In the genomic region with DNA sequence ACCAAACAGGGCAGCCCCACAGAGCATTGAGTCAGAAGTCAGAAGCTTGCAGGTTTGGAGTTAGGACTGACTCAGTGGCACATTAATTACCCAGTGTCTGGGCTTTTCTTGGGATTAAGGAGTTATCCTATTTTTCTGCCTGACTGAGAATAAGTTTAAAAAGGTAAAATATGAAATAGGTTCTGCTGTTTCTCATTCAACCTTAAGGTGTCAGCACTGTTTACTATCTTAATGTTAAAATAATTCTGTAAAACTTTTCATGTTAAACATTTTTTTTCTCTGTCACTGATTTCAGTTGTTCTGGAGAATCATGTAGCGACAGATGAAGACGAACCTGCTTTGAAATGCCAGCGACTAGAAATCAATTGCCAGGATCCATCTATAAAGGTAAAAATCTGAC, we compare ENCODE assay signal across 2 cellular contexts.
TF ChIP-seq lines count a peak whose summit lies in the region.

No MANE protein-coding gene starts in this region.

TF ChIP-seq in IMR-90, 13 proteins besides CTCF, POLR2A, EP300 and RAD21:
- TF ChIP-seq SMC3 (IDR thresholded peaks at IDR 0.05; ENCODE audit: low read depth, low read length): 0 out of 2 replicates have a peak, but pooled peaks have one; percentile 13

TF ChIP-seq in neural cell, 6 proteins besides CTCF, POLR2A, EP300 and RAD21:
- TF ChIP-seq SMC3 (conservative IDR thresholded peaks at IDR 0.05; ENCODE audit: poor library complexity): peak; percentile 47
